25 cellular contexts compared by ENCODE assay signal in genomic region chr4:24131954-24132673, GRCh38.
DNase-seq lines count a peak whose midpoint lies in the region; ATAC-seq and TF ChIP-seq lines count a peak whose summit lies in the region.
"Had no signal": no experiment of that assay in that cellular context is flagged by ENCODE, and none has a peak within 500 bp of the region (broad histone marks: within the 10 kb centered on the region; RNA-seq: fewer than 3 reads in every experiment).

No MANE protein-coding gene starts in this region.

- peaks cover 15% of the 10 kb centered on the region for H3K4me1 Mint-ChIP-seq in neural crest cell
- H3K4me1 Mint-ChIP-seq: CD4-positive, alpha-beta memory T cell had no signal

- H3K4me3 Mint-ChIP-seq in neural crest cell, result no peak overlapping the region
- H3K4me3 Mint-ChIP-seq: CD4-positive, alpha-beta memory T cell had no signal

- peak; percentile 28 for ATAC-seq in left ventricle myocardium superior
- no peak for ATAC-seq in Right ventricle myocardium superior (ENCODE audit: poor library complexity)
- no peak for ATAC-seq in GM21515 (IDR thresholded peaks at IDR 0.05; ENCODE audit: unreplicated experiment)
- ATAC-seq: K562 had no signal

- no peaks in the 10 kb centered on the region for H3K36me3 Mint-ChIP-seq in neural crest cell (ENCODE audit: low read depth)
- H3K36me3 Mint-ChIP-seq: CD4-positive, alpha-beta memory T cell had no signal

- DNase-seq in left ventricle myocardium superior (no peak), Right ventricle myocardium superior (no peak), NCI-H345 treated with DMSO at 0.1 percent for 48 hours (lab: John Stamatoyannopoulos, UW; ENCODE audit: unreplicated experiment) (peak; percentile 8), neural crest cell (ENCODE audit: low read depth, low spot score) (no peak), NOMO-1 (lab: John Stamatoyannopoulos, UW; ENCODE audit: unreplicated experiment in 2 of 2) (no peak), SW480 (ENCODE audit: low spot score) (no peak)
- DNase-seq: C1 segment of cervical spinal cord; CD4-positive, alpha-beta memory T cell; COR-L47; DMS79; GF-D8; GM23248; H7; Kasumi-1; MV-4-11; NCI-H1105; NCI-H1436 treated with DMSO at 0.1 percent for 48 hours; NCI-H187 treated with DMSO at 0.1 percent for 48 hours; NCI-H2227 treated with DMSO at 0.1 percent for 48 hours; NCI-H524 treated with DMSO at 0.1 percent for 48 hours; NCI-H774; SHP77 treated with DMSO at 0.1 percent for 48 hours; T-helper 2 cell had no signal

- intact Hi-C loops in left ventricle myocardium superior (cut with micrococcal nuclease) (no loop called here), Right ventricle myocardium superior (cut with DNase I) (no loop called here)

- no peaks in the 10 kb centered on the region for H3K27me3 Mint-ChIP-seq in neural crest cell (ENCODE audit: low read depth)
- H3K27me3 Mint-ChIP-seq: CD4-positive, alpha-beta memory T cell had no signal

- TF ChIP-seq CTCF in neural crest cell (conservative IDR thresholded peaks at IDR 0.05), result no peak

- peak overlapping the region; percentile 54 for H3K27ac Mint-ChIP-seq in neural crest cell (ENCODE audit: unreplicated experiment)
- H3K27ac Mint-ChIP-seq: CD4-positive, alpha-beta memory T cell had no signal

- peaks cover 3% of the 10 kb centered on the region for H3K9me3 Mint-ChIP-seq in neural crest cell
